14 cellular contexts compared by ENCODE assay signal in genomic region chr20:58660855-58661254, GRCh38. TPM values are rescaled to one million over a fixed set of nuclear protein-coding genes. Genes with fewer than 3 reads are reported as not detected.
A peak's percentile ranks its signal among the peaks of the same experiment; 100 is the strongest.
DNase-seq lines count a peak whose midpoint lies in the region; ATAC-seq and TF ChIP-seq lines count a peak whose summit lies in the region.
"Had no signal": no experiment of that assay in that cellular context is flagged by ENCODE, and none has a peak within 500 bp of the region (broad histone marks: within the 10 kb centered on the region; RNA-seq: fewer than 3 reads in every experiment).

No MANE protein-coding gene starts in this region.

- intact Hi-C loops in posterior cingulate gyrus (cut with DNase I): no loop called here

- peak overlapping the region; percentile 85 to 94 (median 92) for H3K4me3 Mint-ChIP-seq in CD4-positive, CD25-positive, alpha-beta regulatory T cell
- H3K4me3 Mint-ChIP-seq in activated T-helper 17 cell treated with anti-CD3 and anti-CD28 coated beads, Interleukin-2, amount 50 U/mL, for 72 hours: peak overlapping the region; percentile 88
- H3K4me3 Mint-ChIP-seq in naive thymus-derived CD8-positive, alpha-beta T cell: peak overlapping the region; percentile 66 to 91 (median 88)
- H3K4me3 Mint-ChIP-seq in mesothelial cell of epicardium: no peak overlapping the region
- H3K4me3 Mint-ChIP-seq: B cell had no signal

- H3K27ac ChIP-seq in CD4-positive, CD25-positive, alpha-beta regulatory T cell (ENCODE audit: insufficient read depth, low read length, poor library complexity, severe bottlenecking): peak overlapping the region; percentile 94
- H3K27ac ChIP-seq: thoracic aorta had no signal

- peaks cover 77% of the 10 kb centered on the region for H3K4me1 ChIP-seq in CD4-positive, CD25-positive, alpha-beta regulatory T cell (ENCODE audit: control insufficient read depth, insufficient read depth, low read length, poor library complexity, severe bottlenecking)

- DNase-seq in CD4-positive, CD25-positive, alpha-beta regulatory T cell: peak in 1 of 3 donors; percentile 21
- DNase-seq in KBM-7: peak; percentile 64
- DNase-seq in naive thymus-derived CD8-positive, alpha-beta T cell: peak in 1 of 10 donors; percentile 23
- no peak for DNase-seq in mesothelial cell of epicardium (ENCODE audit: low spot score in 2 of 2, unreplicated experiment in 2 of 2)
- no peak for DNase-seq in stimulated activated CD4-positive, alpha-beta T cell treated with anti-CD3 and anti-CD28 coated beads, Interleukin-4, amount 100 ng/mL, for 1 hour
- DNase-seq in posterior cingulate gyrus: no peak
- DNase-seq in NCI-H2029 treated with DMSO at 0.1 percent for 48 hours (lab: John Stamatoyannopoulos, UW): no peak
- DNase-seq: caudate nucleus, NCI-H1417 treated with DMSO at 0.1 percent for 48 hours, NCI-H2227 treated with DMSO at 0.1 percent for 48 hours, SIG-M5 had no signal

- H3K36me3 Mint-ChIP-seq in CD4-positive, CD25-positive, alpha-beta regulatory T cell: peaks cover 13% of the 10 kb centered on the region
- H3K36me3 Mint-ChIP-seq in activated T-helper 17 cell treated with anti-CD3 and anti-CD28 coated beads, Interleukin-2, amount 50 U/mL, for 72 hours (ENCODE audit: low read depth): peaks cover 89% of the 10 kb centered on the region
- H3K36me3 Mint-ChIP-seq in naive thymus-derived CD8-positive, alpha-beta T cell: peaks cover 0 to 21% (median 3%) of the 10 kb centered on the region in 3 donors
- H3K36me3 Mint-ChIP-seq in mesothelial cell of epicardium: peaks cover 5% of the 10 kb centered on the region

- POLR2A ChIA-PET in naive thymus-derived CD8-positive, alpha-beta T cell (lab: Charles Lee): interaction anchor here (0.7 to 4.8 kb wide), 3 partner anchors 10 to 1032 kb away, joined by 4 to 112 read pairs (median 5); partner anchors contain the start of gene STX16

- H3K4me3 ChIP-seq in CD4-positive, CD25-positive, alpha-beta regulatory T cell (ENCODE audit: low read depth, low read length): peak overlapping the region; percentile 90
- H3K4me3 ChIP-seq: thoracic aorta had no signal

- ATAC-seq in CD4-positive, CD25-positive, alpha-beta regulatory T cell (ENCODE audit: low read depth in 2 of 2): peak in 1 of 2 donors; percentile 1
- ATAC-seq in activated T-helper 17 cell treated with anti-CD3 and anti-CD28 coated beads, Interleukin-2, amount 50 U/mL, for 72 hours (replicated peaks): peak; percentile 47
- peak; percentile 29 to 32 for ATAC-seq in naive thymus-derived CD8-positive, alpha-beta T cell

- no peaks in the 10 kb centered on the region for H3K27me3 Mint-ChIP-seq in CD4-positive, CD25-positive, alpha-beta regulatory T cell
- H3K27me3 Mint-ChIP-seq in activated T-helper 17 cell treated with anti-CD3 and anti-CD28 coated beads, Interleukin-2, amount 50 U/mL, for 72 hours: no peaks in the 10 kb centered on the region
- no peaks in the 10 kb centered on the region for H3K27me3 Mint-ChIP-seq in naive thymus-derived CD8-positive, alpha-beta T cell
- H3K27me3 Mint-ChIP-seq in mesothelial cell of epicardium (ENCODE audit: low read depth): no peaks in the 10 kb centered on the region
- H3K27me3 Mint-ChIP-seq: B cell had no signal

- no peaks in the 10 kb centered on the region for H3K27me3 ChIP-seq in CD4-positive, CD25-positive, alpha-beta regulatory T cell (ENCODE audit: control insufficient read depth, insufficient read depth, low read length)

- H3K9me3 ChIP-seq in CD4-positive, CD25-positive, alpha-beta regulatory T cell (ENCODE audit: control insufficient read depth in 2 of 2, low read length in 2 of 2): no peaks in the 10 kb centered on the region
- H3K9me3 ChIP-seq: thoracic aorta had no signal

- peaks cover 54 to 89% (median 68%) of the 10 kb centered on the region in 4 donors for H3K4me1 Mint-ChIP-seq in CD4-positive, CD25-positive, alpha-beta regulatory T cell
- peaks cover 47% of the 10 kb centered on the region for H3K4me1 Mint-ChIP-seq in activated T-helper 17 cell treated with anti-CD3 and anti-CD28 coated beads, Interleukin-2, amount 50 U/mL, for 72 hours
- peaks cover 38 to 86% (median 82%) of the 10 kb centered on the region in 4 donors for H3K4me1 Mint-ChIP-seq in naive thymus-derived CD8-positive, alpha-beta T cell
- peaks cover 42% of the 10 kb centered on the region for H3K4me1 Mint-ChIP-seq in mesothelial cell of epicardium

- in situ Hi-C loops in KBM-7 (cut with MboI; ENCODE audit: low pct_unique_long_range_greater_than_20kb, low sequenced_read_pairs): no loop called here

- peak overlapping the region; percentile 98 to 100 (median 99) for H3K27ac Mint-ChIP-seq in CD4-positive, CD25-positive, alpha-beta regulatory T cell
- peak overlapping the region; percentile 97 for H3K27ac Mint-ChIP-seq in activated T-helper 17 cell treated with anti-CD3 and anti-CD28 coated beads, Interleukin-2, amount 50 U/mL, for 72 hours
- H3K27ac Mint-ChIP-seq in naive thymus-derived CD8-positive, alpha-beta T cell: peak overlapping the region; percentile 97 to 100 (median 99)
- no peak overlapping the region for H3K27ac Mint-ChIP-seq in mesothelial cell of epicardium
- H3K27ac Mint-ChIP-seq: B cell had no signal

- TF ChIP-seq CTCF in mesothelial cell of epicardium (IDR thresholded peaks at IDR 0.05; ENCODE audit: unreplicated experiment): no peak

- H3K36me3 ChIP-seq in CD4-positive, CD25-positive, alpha-beta regulatory T cell (ENCODE audit: control insufficient read depth, insufficient read depth, low read length): no peaks in the 10 kb centered on the region
- H3K36me3 ChIP-seq: thoracic aorta had no signal

- H3K9me3 Mint-ChIP-seq in CD4-positive, CD25-positive, alpha-beta regulatory T cell: no peaks in the 10 kb centered on the region
- H3K9me3 Mint-ChIP-seq in activated T-helper 17 cell treated with anti-CD3 and anti-CD28 coated beads, Interleukin-2, amount 50 U/mL, for 72 hours: no peaks in the 10 kb centered on the region
- no peaks in the 10 kb centered on the region for H3K9me3 Mint-ChIP-seq in naive thymus-derived CD8-positive, alpha-beta T cell
- no peaks in the 10 kb centered on the region for H3K9me3 Mint-ChIP-seq in mesothelial cell of epicardium

RNA-seq across cellular contexts. Expression of gene STX16, which starts 9.8 kb away (rescaled TPM):
- total RNA-seq in CD4-positive, CD25-positive, alpha-beta regulatory T cell: 190 TPM
- polyA plus RNA-seq in CD4-positive, CD25-positive, alpha-beta regulatory T cell: 10 to 100 TPM; 22.8 to 27.5 (median 26.1) TPM
- total RNA-seq in activated T-helper 17 cell treated with anti-CD3 and anti-CD28 coated beads, Interleukin-2, amount 50 U/mL, for 72 hours: 100 to 1,000 TPM in 1 of 2 donors, 10 to 100 TPM in 1; 95.3 to 130 TPM
- total RNA-seq in naive thymus-derived CD8-positive, alpha-beta T cell: 100 to 1,000 TPM; 183 to 205 TPM
- 10 to 100 TPM; 23.2 to 35.9 (median 30.4) TPM for polyA plus RNA-seq in naive thymus-derived CD8-positive, alpha-beta T cell
- 85.9 to 87.5 TPM (median 86.1 TPM) in 3 replicates for total RNA-seq in mesothelial cell of epicardium

RNA-seq across cellular contexts. Expression of gene NPEPL1, which starts 31.7 kb away (rescaled TPM):
- total RNA-seq in CD4-positive, CD25-positive, alpha-beta regulatory T cell: 62.2 TPM
- 10 to 100 TPM in 1 of 4 donors, 1 to 10 TPM in 3; 7.7 to 10.7 (median 8.0) TPM for polyA plus RNA-seq in CD4-positive, CD25-positive, alpha-beta regulatory T cell
- 10 to 100 TPM; 19.1 to 23.0 TPM for total RNA-seq in activated T-helper 17 cell treated with anti-CD3 and anti-CD28 coated beads, Interleukin-2, amount 50 U/mL, for 72 hours
- total RNA-seq in naive thymus-derived CD8-positive, alpha-beta T cell: 10 to 100 TPM; 43.1 to 44.8 TPM
- polyA plus RNA-seq in naive thymus-derived CD8-positive, alpha-beta T cell: 1 to 10 TPM; 5.3 to 6.3 (median 5.5) TPM
- total RNA-seq in mesothelial cell of epicardium: 65.8 to 71.5 TPM (median 69.6 TPM) in 3 replicates
